Comparison of ENCODE assay signal across 20 cellular contexts in genomic region chr3:38314112-38314766, GRCh38. TPM values are rescaled to one million over a fixed set of nuclear protein-coding genes. Genes with fewer than 3 reads are reported as not detected.
"Had no signal": no experiment of that assay in that cellular context is flagged by ENCODE, and none has a peak within 500 bp of the region (broad histone marks: within the 10 kb centered on the region; RNA-seq: fewer than 3 reads in every experiment).

No MANE protein-coding gene starts in this region.

- H3K4me1 ChIP-seq: gastroesophageal sphincter, tibial nerve, uterus had no signal

- H3K4me1 Mint-ChIP-seq: activated CD8-positive, alpha-beta memory T cell treated with anti-CD3 and anti-CD28 coated beads, Interleukin-2, amount 10 ng/mL, durations not matched to agents 7 days and 5 days; activated naive CD4-positive, alpha-beta T cell treated with anti-CD3 and anti-CD28 coated beads, Interleukin-2, amount 50 U/mL, for 24 hours had no signal

- H3K27me3 Mint-ChIP-seq: activated naive CD4-positive, alpha-beta T cell treated with anti-CD3 and anti-CD28 coated beads, Interleukin-2, amount 50 U/mL, for 24 hours; activated T-cell treated with anti-CD3 and anti-CD28 coated beads, Interleukin-2, amount 50 U/mL, for 24 hours had no signal

- H3K9me3 ChIP-seq: gastroesophageal sphincter, mucosa of descending colon, tibial nerve, uterus had no signal

- ATAC-seq: activated CD8-positive, alpha-beta memory T cell treated with anti-CD3 and anti-CD28 coated beads, Interleukin-2, amount 10 ng/mL, durations not matched to agents 7 days and 5 days; gastroesophageal sphincter; left lobe of liver; mucosa of descending colon had no signal

- H3K4me3 ChIP-seq: gastroesophageal sphincter, mucosa of descending colon, tibial nerve, uterus had no signal

- H3K9me3 Mint-ChIP-seq: activated naive CD4-positive, alpha-beta T cell treated with anti-CD3 and anti-CD28 coated beads, Interleukin-2, amount 50 U/mL, for 24 hours; activated T-cell treated with anti-CD3 and anti-CD28 coated beads, Interleukin-2, amount 50 U/mL, for 24 hours had no signal

- H3K36me3 Mint-ChIP-seq: activated CD8-positive, alpha-beta memory T cell treated with anti-CD3 and anti-CD28 coated beads, Interleukin-2, amount 10 ng/mL, durations not matched to agents 7 days and 5 days; activated naive CD4-positive, alpha-beta T cell treated with anti-CD3 and anti-CD28 coated beads, Interleukin-2, amount 50 U/mL, for 24 hours; naive thymus-derived CD4-positive, alpha-beta T cell had no signal

- H3K4me3 Mint-ChIP-seq: activated CD8-positive, alpha-beta memory T cell treated with anti-CD3 and anti-CD28 coated beads, Interleukin-2, amount 10 ng/mL, durations not matched to agents 7 days and 5 days; activated naive CD4-positive, alpha-beta T cell treated with anti-CD3 and anti-CD28 coated beads, Interleukin-2, amount 50 U/mL, for 24 hours; activated T-cell treated with anti-CD3 and anti-CD28 coated beads, Interleukin-2, amount 50 U/mL, for 24 hours; naive thymus-derived CD4-positive, alpha-beta T cell had no signal

- H3K27me3 ChIP-seq: gastroesophageal sphincter, tibial nerve, uterus had no signal

- DNase-seq: activated CD4-positive, alpha-beta T cell treated with anti-CD3 and anti-CD28 coated beads for 1 hour; activated CD4-positive, alpha-beta T cell treated with anti-CD3 and anti-CD28 coated beads, Interleukin-2, amount 50 U/mL, for 4 hours; activated CD8-positive, alpha-beta memory T cell treated with anti-CD3 and anti-CD28 coated beads, Interleukin-2, amount 10 ng/mL, durations not matched to agents 7 days and 5 days; activated effector memory CD4-positive, alpha-beta T cell treated with anti-CD3 and anti-CD28 coated beads, Interleukin-2, amount 50 U/mL, for 16 hours; activated T-cell treated with anti-CD3 and anti-CD28 coated beads, Interleukin-2, amount 50 U/mL, for 24 hours; erythroblast; mammary epithelial cell; mucosa of descending colon; naive thymus-derived CD4-positive, alpha-beta T cell; nucleus accumbens; stimulated activated CD4-positive, alpha-beta T cell treated with anti-CD3 and anti-CD28 coated beads, Interleukin-4, amount 100 ng/mL, for 24 hours; stimulated activated naive CD4-positive, alpha-beta T cell; substantia nigra; T1000; uterus had no signal

- H3K27ac Mint-ChIP-seq: activated CD8-positive, alpha-beta memory T cell treated with anti-CD3 and anti-CD28 coated beads, Interleukin-2, amount 10 ng/mL, durations not matched to agents 7 days and 5 days; activated naive CD4-positive, alpha-beta T cell treated with anti-CD3 and anti-CD28 coated beads, Interleukin-2, amount 50 U/mL, for 24 hours; activated T-cell treated with anti-CD3 and anti-CD28 coated beads, Interleukin-2, amount 50 U/mL, for 24 hours; naive thymus-derived CD4-positive, alpha-beta T cell had no signal

- H3K27ac ChIP-seq: gastroesophageal sphincter, tibial nerve, uterus had no signal

- H3K36me3 ChIP-seq: gastroesophageal sphincter, tibial nerve, uterus had no signal

RNA-seq across cellular contexts. Expression of gene SLC22A14, which starts 32.1 kb away (rescaled TPM):
- total RNA-seq: activated CD8-positive, alpha-beta memory T cell treated with anti-CD3 and anti-CD28 coated beads, Interleukin-2, amount 10 ng/mL, durations not matched to agents 7 days and 5 days; left lobe of liver had no signal
- polyA plus RNA-seq: naive thymus-derived CD4-positive, alpha-beta T cell had no signal

RNA-seq across cellular contexts. Expression of gene SLC22A13, which starts 48.6 kb away (rescaled TPM):
- total RNA-seq: skeletal muscle tissue had no signal
- polyA plus RNA-seq: naive thymus-derived CD4-positive, alpha-beta T cell had no signal
